1 cellular context compared by ENCODE assay signal in genomic region chr3:183812746-183813445, GRCh38.
TF ChIP-seq lines count a peak whose summit lies in the region.

No MANE protein-coding gene starts in this region.

TF ChIP-seq in H1, 55 proteins besides CTCF, POLR2A, EP300 and RAD21 (continued from another document):
- no peak for TF ChIP-seq KDM4A (IDR thresholded peaks at IDR 0.05; ENCODE audit: low read depth, low read length, severe bottlenecking)
- no peak for TF ChIP-seq ATF2 (IDR thresholded peaks at IDR 0.05; ENCODE audit: low read length)
- no peak for TF ChIP-seq SAP30 (IDR thresholded peaks at IDR 0.05; ENCODE audit: insufficient read depth, insufficient replicate concordance, low read length)
- TF ChIP-seq YY1 (IDR thresholded peaks at IDR 0.05; ENCODE audit: low read depth, low read length) = no peak
